Comparison of ENCODE assay signal across 1 cellular context in genomic region chr2:96683972-96684820, GRCh38.
TF ChIP-seq lines count a peak whose summit lies in the region.

No MANE protein-coding gene starts in this region.

TF ChIP-seq in HepG2, 621 proteins besides CTCF, POLR2A, EP300 and RAD21 (continued from another document and continues in another):
- TF ChIP-seq, protein P1, sequence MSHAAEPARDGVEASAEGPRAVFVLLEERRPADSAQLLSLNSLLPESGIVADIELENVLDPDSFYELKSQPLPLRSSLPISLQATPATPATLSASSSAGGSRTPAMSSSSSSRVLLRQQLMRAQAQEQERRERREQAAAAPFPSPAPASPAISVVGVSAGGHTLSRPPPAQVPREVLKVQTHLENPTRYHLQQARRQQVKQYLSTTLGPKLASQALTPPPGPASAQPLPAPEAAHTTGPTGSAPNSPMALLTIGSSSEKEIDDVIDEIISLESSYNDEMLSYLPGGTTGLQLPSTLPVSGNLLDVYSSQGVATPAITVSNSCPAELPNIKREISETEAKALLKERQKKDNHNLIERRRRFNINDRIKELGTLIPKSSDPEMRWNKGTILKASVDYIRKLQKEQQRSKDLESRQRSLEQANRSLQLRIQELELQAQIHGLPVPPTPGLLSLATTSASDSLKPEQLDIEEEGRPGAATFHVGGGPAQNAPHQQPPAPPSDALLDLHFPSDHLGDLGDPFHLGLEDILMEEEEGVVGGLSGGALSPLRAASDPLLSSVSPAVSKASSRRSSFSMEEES (CRISPR knock-in tag; IDR thresholded peaks at IDR 0.05), result peak; percentile 92
- peak; percentile 51 for TF ChIP-seq POLR2G (IDR thresholded peaks at IDR 0.05; ENCODE audit: low read depth, low read length)
- peak; percentile 81 for TF ChIP-seq NR2F6 (IDR thresholded peaks at IDR 0.05)
- TF ChIP-seq NR2F6 (CRISPR knock-in tag; IDR thresholded peaks at IDR 0.05), result peak; percentile 82
- TF ChIP-seq POGK (CRISPR knock-in tag; conservative IDR thresholded peaks at IDR 0.05), result 0 out of 2 replicates have a peak, but pooled peaks have one; percentile 17
- TF ChIP-seq ZNF619 (CRISPR knock-in tag; IDR thresholded peaks at IDR 0.05), result peak; percentile 66; the same call in 1 of the 2 replicates
- TF ChIP-seq HCFC1 (IDR thresholded peaks at IDR 0.05; ENCODE audit: low read depth, low read length), result no peak
- TF ChIP-seq YEATS2 (CRISPR knock-in tag; IDR thresholded peaks at IDR 0.05; ENCODE audit: borderline replicate concordance), result peak; percentile 63; the same call in 1 of the 2 replicates
- 0 out of 2 replicates have a peak, but pooled peaks have one; percentile 27 for TF ChIP-seq ZBTB21 (CRISPR knock-in tag; IDR thresholded peaks at IDR 0.05)
- peak; percentile 38; the same call in 1 of the 2 replicates for TF ChIP-seq MAFF (IDR thresholded peaks at IDR 0.05; ENCODE audit: low read depth, low read length)
- peak; percentile 14; the same call in 1 of the 2 replicates for TF ChIP-seq SP4 (CRISPR knock-in tag; IDR thresholded peaks at IDR 0.05)
- peak; percentile 72 for TF ChIP-seq DMAP1 (CRISPR knock-in tag; IDR thresholded peaks at IDR 0.05)
- TF ChIP-seq KMT2B (CRISPR knock-in tag; IDR thresholded peaks at IDR 0.05), result 0 out of 2 replicates have a peak, but pooled peaks have one; percentile 35
- TF ChIP-seq POLR2AphosphoS5 (IDR thresholded peaks at IDR 0.05; ENCODE audit: low read depth, low read length), result peak; percentile 55
- peak; percentile 47; the same call in 1 of the 2 replicates for TF ChIP-seq SIN3A (IDR thresholded peaks at IDR 0.05; ENCODE audit: borderline replicate concordance, low read depth, low read length)
- TF ChIP-seq ZNF609 (CRISPR knock-in tag; IDR thresholded peaks at IDR 0.05; ENCODE audit: borderline replicate concordance), result peak; percentile 45; the same call in 1 of the 2 replicates
- peak; percentile 27; the same call in 1 of the 2 replicates for TF ChIP-seq GATAD1 (CRISPR knock-in tag; IDR thresholded peaks at IDR 0.05)
- peak; percentile 59; the same call in 1 of the 2 replicates for TF ChIP-seq SPEN (CRISPR knock-in tag; IDR thresholded peaks at IDR 0.05; ENCODE audit: low read depth)
- TF ChIP-seq, protein P2, sequence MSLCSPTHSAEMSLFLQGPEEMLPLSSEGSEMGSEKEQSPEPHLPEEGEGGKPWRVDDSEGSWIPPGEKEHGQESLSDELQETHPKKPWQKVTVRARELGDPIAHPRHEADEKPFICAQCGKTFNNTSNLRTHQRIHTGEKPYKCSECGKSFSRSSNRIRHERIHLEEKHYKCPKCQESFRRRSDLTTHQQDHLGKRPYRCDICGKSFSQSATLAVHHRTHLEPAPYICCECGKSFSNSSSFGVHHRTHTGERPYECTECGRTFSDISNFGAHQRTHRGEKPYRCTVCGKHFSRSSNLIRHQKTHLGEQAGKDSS (CRISPR knock-in tag; IDR thresholded peaks at IDR 0.05; ENCODE audit: borderline replicate concordance, low read depth), result no peak
- TF ChIP-seq RAD51 (IDR thresholded peaks at IDR 0.05; ENCODE audit: borderline replicate concordance), result no peak
- peak; percentile 75; the same call in 1 of the 2 replicates for TF ChIP-seq MYC (CRISPR knock-in tag; IDR thresholded peaks at IDR 0.05; ENCODE audit: borderline replicate concordance)
- TF ChIP-seq ATF2 (CRISPR knock-in tag; IDR thresholded peaks at IDR 0.05), result 0 out of 2 replicates have a peak, but pooled peaks have one; percentile 36
- TF ChIP-seq FOXK1 (CRISPR knock-in tag; IDR thresholded peaks at IDR 0.05; ENCODE audit: borderline replicate concordance, low read depth), result peak; percentile 31; the same call in 1 of the 2 replicates
- no peak for TF ChIP-seq ONECUT2 (CRISPR knock-in tag; IDR thresholded peaks at IDR 0.05)
- TF ChIP-seq ZBTB38 (CRISPR knock-in tag; IDR thresholded peaks at IDR 0.05), result peak; percentile 27; the same call in 1 of the 2 replicates
- TF ChIP-seq ZBTB20 (CRISPR knock-in tag; IDR thresholded peaks at IDR 0.05; ENCODE audit: borderline replicate concordance, low read depth), result peak; percentile 58; the same call in 1 of the 2 replicates
- TF ChIP-seq MTA1 (CRISPR knock-in tag; IDR thresholded peaks at IDR 0.05; ENCODE audit: borderline replicate concordance), result peak; percentile 28; the same call in 1 of the 2 replicates
- no peak for TF ChIP-seq MAZ (IDR thresholded peaks at IDR 0.05; ENCODE audit: borderline replicate concordance, low read depth, low read length)
- no peak for TF ChIP-seq MAZ (CRISPR knock-in tag; IDR thresholded peaks at IDR 0.05; ENCODE audit: low read depth)
- TF ChIP-seq ZNF782 (CRISPR knock-in tag; IDR thresholded peaks at IDR 0.05; ENCODE audit: borderline replicate concordance), result no peak
- TF ChIP-seq ZBTB44 (CRISPR knock-in tag; IDR thresholded peaks at IDR 0.05), result 0 out of 2 replicates have a peak, but pooled peaks have one; percentile 41
- TF ChIP-seq REPIN1 (CRISPR knock-in tag; IDR thresholded peaks at IDR 0.05; ENCODE audit: borderline replicate concordance, low read depth), result peak; percentile 16; the same call in 1 of the 2 replicates
- TF ChIP-seq, protein P3, sequence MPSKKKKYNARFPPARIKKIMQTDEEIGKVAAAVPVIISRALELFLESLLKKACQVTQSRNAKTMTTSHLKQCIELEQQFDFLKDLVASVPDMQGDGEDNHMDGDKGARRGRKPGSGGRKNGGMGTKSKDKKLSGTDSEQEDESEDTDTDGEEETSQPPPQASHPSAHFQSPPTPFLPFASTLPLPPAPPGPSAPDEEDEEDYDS (CRISPR knock-in tag; IDR thresholded peaks at IDR 0.05), result peak; percentile 48; the same call in 1 of the 2 replicates
- TF ChIP-seq SIX1 (CRISPR knock-in tag; IDR thresholded peaks at IDR 0.05; ENCODE audit: borderline replicate concordance), result 0 out of 2 replicates have a peak, but pooled peaks have one; percentile 45
- 0 out of 2 replicates have a peak, but pooled peaks have one; percentile 7 for TF ChIP-seq BHLHE40 (IDR thresholded peaks at IDR 0.05; ENCODE audit: low read length)
- peak; percentile 58; the same call in 1 of the 2 replicates for TF ChIP-seq SOX13 (IDR thresholded peaks at IDR 0.05)
- TF ChIP-seq SOX13 (CRISPR knock-in tag; conservative IDR thresholded peaks at IDR 0.05 in 1 of 2, IDR thresholded peaks at IDR 0.05 in 1 of 2), result peak in 1 of 2 experiments; percentile 83; a peak in 2 of 4 replicates
- peak; percentile 71; the same call in 1 of the 2 replicates for TF ChIP-seq ZNF205 (CRISPR knock-in tag; IDR thresholded peaks at IDR 0.05)
- no peak for TF ChIP-seq TAF15 (IDR thresholded peaks at IDR 0.05; ENCODE audit: low read depth, low read length, poor library complexity, severe bottlenecking)
- TF ChIP-seq MAFK (conservative IDR thresholded peaks at IDR 0.05 in 1 of 2, IDR thresholded peaks at IDR 0.05 in 1 of 2; ENCODE audit: low read length in 2 of 2), result peak; percentile 43 to 46
- TF ChIP-seq EED (CRISPR knock-in tag; IDR thresholded peaks at IDR 0.05), result 0 out of 2 replicates have a peak, but pooled peaks have one; percentile 47
- TF ChIP-seq CBX1 (IDR thresholded peaks at IDR 0.05; ENCODE audit: low read depth), result peak; percentile 49
- peak; percentile 71 for TF ChIP-seq ZBED4 (CRISPR knock-in tag; IDR thresholded peaks at IDR 0.05; ENCODE audit: borderline replicate concordance)
- peak; percentile 31; the same call in 1 of the 2 replicates for TF ChIP-seq GABPB1 (CRISPR knock-in tag; IDR thresholded peaks at IDR 0.05)
- peak; percentile 96 for TF ChIP-seq HNF4A (CRISPR knock-in tag; IDR thresholded peaks at IDR 0.05)
- no peak for TF ChIP-seq ZNF543 (CRISPR knock-in tag; IDR thresholded peaks at IDR 0.05)
- TF ChIP-seq KDM3A (CRISPR knock-in tag; IDR thresholded peaks at IDR 0.05; ENCODE audit: low read depth), result 0 out of 2 replicates have a peak, but pooled peaks have one; percentile 31
- peak; percentile 59; the same call in 1 of the 2 replicates for TF ChIP-seq MEF2D (CRISPR knock-in tag; IDR thresholded peaks at IDR 0.05)
- no peak for TF ChIP-seq ATF1 (CRISPR knock-in tag; IDR thresholded peaks at IDR 0.05)
